ENCODE assay signal across 12 cellular contexts in genomic region chr7:6631605-6632004, GRCh38.
"Had no signal": no experiment of that assay in that cellular context is flagged by ENCODE, and none has a peak within 500 bp of the region (broad histone marks: within the 10 kb centered on the region; RNA-seq: fewer than 3 reads in every experiment).

No MANE protein-coding gene starts in this region.

- H3K27me3 ChIP-seq: ascending aorta, gastrocnemius medialis, left lung, thyroid gland, vagina had no signal

- H3K9me3 ChIP-seq: ascending aorta, gastrocnemius medialis, left lung, thyroid gland, vagina had no signal

- H3K27ac ChIP-seq: ascending aorta, gastrocnemius medialis, left lung, thyroid gland, vagina had no signal

- H3K27me3 Mint-ChIP-seq: T-cell had no signal

- H3K36me3 Mint-ChIP-seq: natural killer cell, T-cell had no signal

- H3K27ac Mint-ChIP-seq: natural killer cell, T-cell had no signal

- H3K36me3 ChIP-seq: ascending aorta, gastrocnemius medialis, left lung, thyroid gland, vagina had no signal

- H3K9me3 Mint-ChIP-seq: natural killer cell, T-cell had no signal

- H3K4me3 Mint-ChIP-seq: natural killer cell, T-cell had no signal

- DNase-seq: activated CD8-positive, alpha-beta memory T cell treated with anti-CD3 and anti-CD28 coated beads for 24 hours; activated effector memory CD4-positive, alpha-beta T cell treated with Interleukin-2 at 50 U/mL for 16 hours; gastrocnemius medialis; islet precursor cell; left lung; natural killer cell; stimulated activated CD4-positive, alpha-beta T cell treated with anti-CD3 and anti-CD28 coated beads, Interleukin-4, amount 100 ng/mL, for 4 hours; T-cell; T1000; thyroid gland had no signal

- H3K4me3 ChIP-seq: ascending aorta, gastrocnemius medialis, left lung, thyroid gland, vagina had no signal

- ATAC-seq: gastrocnemius medialis, left lung, natural killer cell, T-cell had no signal
